ENCODE assay signal across 14 cellular contexts in genomic region chrX:149547782-149548181, GRCh38. TPM values are rescaled to one million over a fixed set of nuclear protein-coding genes. Genes with fewer than 3 reads are reported as not detected.
"Had no signal": no experiment of that assay in that cellular context is flagged by ENCODE, and none has a peak within 500 bp of the region (broad histone marks: within the 10 kb centered on the region; RNA-seq: fewer than 3 reads in every experiment).

No MANE protein-coding gene starts in this region.

RNA-seq across cellular contexts. Expression of gene HSFX3, which starts 1.9 kb away (rescaled TPM):
- total RNA-seq: subcutaneous adipose tissue, suprapubic skin, temporal lobe, thoracic aorta, thyroid gland, tibial nerve, transverse colon, upper lobe of left lung, upper lobe of right lung, ureter, urinary bladder, uterus, vagina had no signal
- polyA plus RNA-seq: stomach, urinary bladder had no signal

RNA-seq across cellular contexts. Expression of gene MAGEA9B, which starts 39.5 kb away (rescaled TPM):
- total RNA-seq: stomach, subcutaneous adipose tissue, suprapubic skin, thoracic aorta, thyroid gland, tibial nerve, transverse colon, upper lobe of left lung, upper lobe of right lung, ureter, urinary bladder, uterus, vagina had no signal
- polyA plus RNA-seq: stomach, urinary bladder had no signal

RNA-seq across cellular contexts. Expression of gene HSFX2, which starts 47.3 kb away (rescaled TPM):
- total RNA-seq: temporal lobe, transverse colon, upper lobe of right lung, ureter, uterus, vagina had no signal
